ENCODE assay signal across 8 cellular contexts in the genomic region with DNA sequence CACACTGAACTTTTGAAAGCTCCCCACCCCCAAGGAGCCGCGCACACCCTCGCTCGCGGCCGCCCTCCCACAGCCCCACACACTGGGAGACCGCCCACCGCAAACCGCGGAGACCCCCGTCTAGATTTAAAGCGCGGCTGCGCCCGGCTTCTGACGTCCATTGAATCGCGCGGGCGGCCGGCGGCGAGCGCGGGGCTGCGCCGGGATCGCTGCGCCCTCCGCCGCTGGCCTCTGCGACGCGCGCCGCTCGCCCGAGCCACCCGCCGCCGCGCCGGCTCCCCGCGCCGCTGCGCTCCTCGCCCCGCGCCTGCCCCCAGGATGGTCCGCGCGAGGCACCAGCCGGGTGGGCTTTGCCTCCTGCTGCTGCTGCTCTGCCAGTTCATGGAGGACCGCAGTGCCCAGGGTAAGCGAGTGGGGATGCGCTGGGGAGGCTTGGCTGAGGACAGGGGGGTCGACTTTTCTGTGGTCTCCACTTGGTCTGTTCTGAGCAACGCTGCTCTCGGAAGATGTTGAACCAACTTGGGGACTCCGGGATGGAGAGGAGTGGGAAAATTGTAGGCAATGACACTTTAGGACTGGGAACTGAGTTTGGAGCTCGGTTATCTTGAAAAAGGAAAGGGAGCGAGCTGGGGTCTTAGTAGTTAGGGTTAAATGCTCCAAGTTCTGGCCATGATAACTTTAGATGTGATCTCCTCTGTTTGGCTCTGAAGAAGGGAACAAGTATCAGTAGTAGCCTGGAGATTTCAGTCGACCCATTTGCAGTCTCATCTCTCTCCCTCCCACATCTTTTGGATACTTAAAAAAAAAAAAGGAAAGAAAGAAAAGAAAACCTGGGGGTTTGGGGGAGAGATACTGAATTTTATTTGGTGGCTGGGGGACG. TPM values are rescaled to one million over a fixed set of nuclear protein-coding genes. Genes with fewer than 3 reads are reported as not detected.
A peak's percentile ranks its signal among the peaks of the same experiment; 100 is the strongest.
DNase-seq lines count a peak whose midpoint lies in the region; ATAC-seq, FAIRE-seq and TF ChIP-seq lines count a peak whose summit lies in the region.

A gene with protein sequence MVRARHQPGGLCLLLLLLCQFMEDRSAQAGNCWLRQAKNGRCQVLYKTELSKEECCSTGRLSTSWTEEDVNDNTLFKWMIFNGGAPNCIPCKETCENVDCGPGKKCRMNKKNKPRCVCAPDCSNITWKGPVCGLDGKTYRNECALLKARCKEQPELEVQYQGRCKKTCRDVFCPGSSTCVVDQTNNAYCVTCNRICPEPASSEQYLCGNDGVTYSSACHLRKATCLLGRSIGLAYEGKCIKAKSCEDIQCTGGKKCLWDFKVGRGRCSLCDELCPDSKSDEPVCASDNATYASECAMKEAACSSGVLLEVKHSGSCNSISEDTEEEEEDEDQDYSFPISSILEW (plus strand): TSS at position 156 of the 880 bp plus-strand sequence. CDS start 163 bp downstream, at position 319.

- DNase-seq in T-helper 1 cell, result no peak
- DNase-seq in SJCRH30, result peak; percentile 58 to 67
- DNase-seq in H1 (ENCODE audit: low read depth in 1 of 2, low spot score in 2 of 2), result peak in 1 of 2 experiments; percentile 78
- DNase-seq in urothelium cell line (ENCODE audit: low spot score), result peak; percentile 60
- DNase-seq in cerebellar cortex (ENCODE audit: low spot score), result no peak

- POLR2A ChIA-PET in H1 (lab: Charles Lee; ENCODE audit: partially characterized antibody), result interaction anchor here (0.7 kb wide), 1 partner anchor 596 kb away, joined by 3 read pairs; no protein-coding TSS in a partner anchor

- H3K23ac ChIP-seq in H1 (ENCODE audit: insufficient read length), result no peak within 1 kb of the TSS

- H3K4me2 ChIP-seq in H1 (ENCODE audit: insufficient read depth in 1 of 2, low read depth in 2 of 2, low read length in 2 of 2), result peak within 1 kb of the TSS; percentile 66 to 92

- H3K4me1 ChIP-seq in SJCRH30 (peaks cover 22% of the 10 kb centered on the region), H1 (replicated peaks in 1 of 4; ENCODE audit: control insufficient read depth in 3 of 4, insufficient read depth in 4 of 4, low read length in 3 of 4) (peaks cover 0 to 4% (median 1%) of the 10 kb centered on the region in 4 experiments; a peak in 5 of 7 replicates), mononuclear cell (ENCODE audit: insufficient read depth, low read length) (peaks cover 41% of the 10 kb centered on the region)

- no peak within 1 kb of the TSS for H3K14ac ChIP-seq in H1 (ENCODE audit: insufficient read length)

- H3K27ac ChIP-seq in SJCRH30 (peak within 1 kb of the TSS; percentile 66), H1 (ENCODE audit: low read depth, low read length) (no peak within 1 kb of the TSS)

- H3K79me1 ChIP-seq in H1 (ENCODE audit: low read depth, low read length), result peaks cover 2% of the 10 kb centered on the region

- H3K9me3 ChIP-seq in SJCRH30 (replicated peaks) (no peaks in the 10 kb centered on the region), H1 (ENCODE audit: insufficient read depth in 2 of 2, low read depth in 1 of 2, low read length in 1 of 2) (no peaks in the 10 kb centered on the region), mononuclear cell (ENCODE audit: low read depth, low read length) (no peaks in the 10 kb centered on the region)

- no peak for ATAC-seq in HG03159 (IDR thresholded peaks at IDR 0.05; ENCODE audit: unreplicated experiment)

- H3K4ac ChIP-seq in H1 (replicated peaks; ENCODE audit: insufficient read length, low read depth, low read length), result peak within 1 kb of the TSS; percentile 88

- H3K36me3 ChIP-seq in SJCRH30 (peaks cover 13% of the 10 kb centered on the region), H1 (ENCODE audit: control insufficient read depth in 2 of 4, insufficient read depth in 4 of 4, low read length in 3 of 4) (peaks cover 16 to 28% (median 19%) of the 10 kb centered on the region in 4 experiments)

- no peak within 1 kb of the TSS for H2AK5ac ChIP-seq in H1 (ENCODE audit: low read depth, low read length)

- no peaks in the 10 kb centered on the region for H3K36me3 Mint-ChIP-seq in T-helper 1 cell treated with Interleukin-12 subunit alpha and Interleukin-12 subunit beta and Interleukin-4 antibody, amounts not matched to agents 30 μg/mL and 1 μg/mL, for 36 hours (ENCODE audit: low read depth)

- peak within 1 kb of the TSS; percentile 56 for H3K56ac ChIP-seq in H1 (replicated peaks; ENCODE audit: insufficient read length, low read depth, low read length)

- H3K9me3 Mint-ChIP-seq in T-helper 1 cell treated with Interleukin-12 subunit alpha and Interleukin-12 subunit beta and Interleukin-4 antibody, amounts not matched to agents 30 μg/mL and 1 μg/mL, for 36 hours, result no peaks in the 10 kb centered on the region

- peak within 1 kb of the TSS; percentile 92; the same call in 1 of the 2 replicates for H2BK12ac ChIP-seq in H1 (ENCODE audit: low read depth, low read length)

- peak within 1 kb of the TSS; percentile 39; the same call in 1 of the 2 replicates for H2BK5ac ChIP-seq in H1 (ENCODE audit: low read depth, low read length)

- peak within 1 kb of the TSS; percentile 92; the same call in 1 of the 2 replicates for H2BK15ac ChIP-seq in H1 (ENCODE audit: low read length)

- peaks cover 32% of the 10 kb centered on the region for H3K4me1 Mint-ChIP-seq in T-helper 1 cell treated with Interleukin-12 subunit alpha and Interleukin-12 subunit beta and Interleukin-4 antibody, amounts not matched to agents 30 μg/mL and 1 μg/mL, for 36 hours (ENCODE audit: low read depth)

- peak in 1 of 2 experiments; percentile 10; a peak in 1 of 4 replicates for TF ChIP-seq RAD21 in H1 (IDR thresholded peaks at IDR 0.05 in 1 of 2, conservative IDR thresholded peaks at IDR 0.05 in 1 of 2; ENCODE audit: low read depth in 2 of 2, low read length in 2 of 2)

- peak within 1 kb of the TSS; percentile 74 for H4K8ac ChIP-seq in H1 (ENCODE audit: extremely low read depth, insufficient read depth, low read length)

- peak within 1 kb of the TSS; percentile 39 for H4K5ac ChIP-seq in H1 (ENCODE audit: insufficient read length, low read depth, low read length)

- no peaks in the 10 kb centered on the region for H4K20me1 ChIP-seq in H1 (replicated peaks in 1 of 2; ENCODE audit: control insufficient read depth in 1 of 2, insufficient read depth in 2 of 2, low read length in 2 of 2)

- H3K4me3 ChIP-seq in SJCRH30 (peak within 1 kb of the TSS; percentile 80), H1 (ENCODE audit: extremely low read depth in 1 of 4, insufficient read depth in 2 of 4, low read depth in 3 of 4, low read length in 4 of 4) (peak within 1 kb of the TSS; percentile 78 to 88 (median 80)), mononuclear cell (ENCODE audit: low read length) (peak within 1 kb of the TSS; percentile 38)

- H2BK20ac ChIP-seq in H1 (ENCODE audit: low read length), result peak within 1 kb of the TSS; percentile 48; the same call in 1 of the 2 replicates

- H2BK120ac ChIP-seq in H1 (replicated peaks; ENCODE audit: low read depth, low read length), result peak within 1 kb of the TSS; percentile 67

- peaks cover 0 to 16% of the 10 kb centered on the region in 2 experiments; a peak in 2 of 4 replicates for H3K79me2 ChIP-seq in H1 (ENCODE audit: control insufficient read depth in 1 of 2, insufficient read depth in 2 of 2, low read length in 2 of 2)

- peak within 1 kb of the TSS; percentile 96 for H4K91ac ChIP-seq in H1 (replicated peaks; ENCODE audit: insufficient read length, low read length)

- CTCF ChIA-PET in H1 (lab: Charles Lee; ENCODE audit: partially characterized antibody), result interaction anchor here (0.5 to 1.2 kb wide), 5 partner anchors 66 to 1699 kb away, joined by 3 read pairs; no protein-coding TSS in a partner anchor

- H3K27ac Mint-ChIP-seq in T-helper 1 cell treated with Interleukin-12 subunit alpha and Interleukin-12 subunit beta and Interleukin-4 antibody, amounts not matched to agents 30 μg/mL and 1 μg/mL, for 36 hours, result peak within 1 kb of the TSS; percentile 11

- no peak for TF ChIP-seq CTCF in H1 (IDR thresholded peaks at IDR 0.05; ENCODE audit: control extremely low read depth in 1 of 3, insufficient read depth in 1 of 3, low read depth in 1 of 3, low read length in 3 of 3)

- H3K18ac ChIP-seq in H1 (ENCODE audit: extremely low read depth, low read length), result peak within 1 kb of the TSS; percentile 91

- 5% methylated on average over 36 of the region's 65 CpGs; no CpG with 5 or more reads in 1 of the 2 experiments for WGBS in H1 (ENCODE audit: extremely low coverage in 1 of 2, insufficient coverage in 1 of 2, insufficient read length in 1 of 2, insufficient replicate concordance in 2 of 2, low coverage in 1 of 2, low lambda C conversion rate in 2 of 2, missing lambda C conversion rate in 1 of 2), 2 experiments

- H3K23me2 ChIP-seq in H1 (ENCODE audit: low read depth, low read length), result peaks cover 24% of the 10 kb centered on the region

- H2AFZ ChIP-seq in H1 (ENCODE audit: low read length), result peak within 1 kb of the TSS; percentile 63; the same call in 1 of the 2 replicates

- H3K27me3 ChIP-seq in SJCRH30, result no peaks in the 10 kb centered on the region
- H3K27me3 ChIP-seq in H1 (replicated peaks in 1 of 4; ENCODE audit: control insufficient read depth in 3 of 4, extremely low read depth in 1 of 4, insufficient read depth in 3 of 4, low read length in 3 of 4), result no peaks in the 10 kb centered on the region
- peaks cover 73% of the 10 kb centered on the region for H3K27me3 ChIP-seq in mononuclear cell (ENCODE audit: insufficient read depth, low read length)

- FAIRE-seq in H1 (lab: Jason Lieb, UNC), result no peak
- no peak for FAIRE-seq in urothelium cell line (lab: Jason Lieb, UNC)

- no peak for TF ChIP-seq EP300 in H1 (IDR thresholded peaks at IDR 0.05; ENCODE audit: borderline replicate concordance in 1 of 2, low read depth in 2 of 2, low read length in 2 of 2)

- H3K27me3 Mint-ChIP-seq in T-helper 1 cell treated with Interleukin-12 subunit alpha and Interleukin-12 subunit beta and Interleukin-4 antibody, amounts not matched to agents 30 μg/mL and 1 μg/mL, for 36 hours (ENCODE audit: low read depth), result peaks cover 78% of the 10 kb centered on the region

- TF ChIP-seq POLR2A in H1 (IDR thresholded peaks at IDR 0.05; ENCODE audit: control extremely low read depth in 1 of 2, low read depth in 2 of 2, low read length in 2 of 2), result no peak

- H3K4me3 Mint-ChIP-seq in T-helper 1 cell treated with Interleukin-12 subunit alpha and Interleukin-12 subunit beta and Interleukin-4 antibody, amounts not matched to agents 30 μg/mL and 1 μg/mL, for 36 hours, result peak within 1 kb of the TSS; percentile 91

- peak within 1 kb of the TSS; percentile 32 to 76 (median 58) for H3K9ac ChIP-seq in H1 (replicated peaks in 1 of 4; ENCODE audit: extremely low read depth in 1 of 4, low read depth in 3 of 4, low read length in 3 of 4)

RNA-seq across cellular contexts. Expression of the gene that starts here (rescaled TPM):
- total RNA-seq in SJCRH30 (2014; rRNA removed; shearing (Covaris generic)), result 22.4 and 25.0 TPM in 2 replicates
- total RNA-seq in H1 (2021; fragmentation: NEBNext Ultra II Directional; extraction: Animal tissue kit (Norgen Biotek cat#: 25700)), result 16.6 and 16.8 TPM in 2 replicates
- polyA plus RNA-seq in H1 (2011; rRNA removed), result 9.8 and 17.5 TPM in 2 replicates
- 17.9 TPM for polyA plus RNA-seq in H1 (2011; cell fraction: cytosol; rRNA removed)
- 17.6 TPM for polyA plus RNA-seq in H1 (2011; cell fraction: nucleus; rRNA removed)
- 26.7 to 35.3 TPM (median 28.8 TPM) in 4 replicates for polyA plus RNA-seq in H1 (2012, experiment 1 of 2)
- polyA plus RNA-seq in H1 (2012, experiment 2 of 2), result 11.1 TPM
- polyA plus RNA-seq in H1 (2013, experiment 1 of 2), result 15.6 TPM
- polyA plus RNA-seq in H1 (2013, experiment 2 of 2), result 16.6 TPM
- 9.3 and 13.6 TPM in 2 replicates for polyA minus RNA-seq in H1 (2011; rRNA and poly(A)+ RNA removed)
- 9.1 TPM for polyA minus RNA-seq in H1 (2011; cell fraction: cytosol; rRNA and poly(A)+ RNA removed)
- 9.8 TPM for polyA minus RNA-seq in H1 (2011; cell fraction: nucleus; rRNA and poly(A)+ RNA removed)
- total RNA-seq in mononuclear cell, result 0.84 TPM

Comparison
In these comparisons a context has a peak if more than half of its experiments do, and no peak if none do; other contexts are left out.
1. DNase-seq: peak in SJCRH30 (2 of 2) and urothelium cell line (single experiment); none in T-helper 1 cell (0 of 5) and cerebellar cortex (single experiment).
2. Peak in every context shown above with its lines, with median percentiles within 50 percentile points of each other: H3K4me3 ChIP-seq.